ENCODE assay signal across 17 cellular contexts in the genomic region with DNA sequence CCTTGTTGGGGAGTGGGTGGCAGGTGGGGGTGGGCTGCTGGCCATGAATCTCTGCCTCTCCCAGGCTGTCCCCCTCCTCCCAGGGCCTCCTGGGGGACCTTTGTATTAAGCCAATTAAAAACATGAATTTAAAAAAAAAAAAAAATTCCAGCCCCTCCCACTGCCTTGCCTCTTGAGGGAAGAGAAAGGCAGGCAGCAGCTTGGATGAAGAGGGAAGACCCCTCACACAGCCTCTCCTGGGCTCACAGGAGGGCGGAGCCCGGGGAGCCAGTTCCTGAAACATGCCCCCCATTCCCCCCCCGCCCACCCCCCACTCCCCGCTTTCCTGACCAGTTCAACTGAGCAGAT. TPM values are rescaled to one million over a fixed set of nuclear protein-coding genes. Genes with fewer than 3 reads are reported as not detected.
DNase-seq lines count a peak whose midpoint lies in the region; ATAC-seq and TF ChIP-seq lines count a peak whose summit lies in the region.
"Had no signal": no experiment of that assay in that cellular context is flagged by ENCODE, and none has a peak within 500 bp of the region (broad histone marks: within the 10 kb centered on the region; RNA-seq: fewer than 3 reads in every experiment).

No MANE protein-coding gene starts in this region.

- H3K4me3 ChIP-seq in left ventricle myocardium inferior (peak overlapping the region; percentile 76), upper lobe of right lung (no peak overlapping the region)
- H3K4me3 ChIP-seq in effector memory CD4-positive, alpha-beta T cell (ENCODE audit: insufficient read depth, low read depth, low read length, poor library complexity, severe bottlenecking) = no peak overlapping the region

- DNase-seq in left ventricle myocardium inferior (no peak), left cardiac atrium (no peak), left colon (no peak), upper lobe of right lung (no peak), NCI-H2196 treated with DMSO at 0.1 percent for 48 hours (lab: John Stamatoyannopoulos, UW; ENCODE audit: unreplicated experiment) (no peak)
- DNase-seq in effector memory CD4-positive, alpha-beta T cell = no peak
- DNase-seq: activated CD8-positive, alpha-beta memory T cell treated with anti-CD3 and anti-CD28 coated beads, Interleukin-2, amount 50 U/mL, for 4 hours; central memory CD4-positive, alpha-beta T cell; DMS153; HFFc6; mammary epithelial cell; NCI-H2171; occipital lobe had no signal

- H3K4me1 ChIP-seq in left ventricle myocardium inferior (peaks cover 97% of the 10 kb centered on the region), upper lobe of right lung (peaks cover 64% of the 10 kb centered on the region)
- H3K4me1 ChIP-seq in effector memory CD4-positive, alpha-beta T cell (ENCODE audit: control insufficient read depth, insufficient read depth, low read length, poor library complexity, severe bottlenecking) = peaks cover 13% of the 10 kb centered on the region

- H3K9me3 ChIP-seq in left ventricle myocardium inferior (replicated peaks) (no peaks in the 10 kb centered on the region), upper lobe of right lung (no peaks in the 10 kb centered on the region)
- no peaks in the 10 kb centered on the region for H3K9me3 ChIP-seq in effector memory CD4-positive, alpha-beta T cell (ENCODE audit: control insufficient read depth, low read length)

- peak overlapping the region; percentile 97 for H3K27ac ChIP-seq in left ventricle myocardium inferior (replicated peaks)
- H3K27ac ChIP-seq in upper lobe of right lung = peak overlapping the region; percentile 58
- H3K27ac ChIP-seq in effector memory CD4-positive, alpha-beta T cell (ENCODE audit: insufficient read depth, low read length, poor library complexity, severe bottlenecking) = no peak overlapping the region

- ATAC-seq in left cardiac atrium (no peak), left colon (peak; percentile 2), upper lobe of right lung (no peak)
- ATAC-seq: activated naive CD4-positive, alpha-beta T cell treated with anti-CD3 and anti-CD28 coated beads, Interleukin-2, amount 50 U/mL, for 72 hours; SK-N-SH treated with all-trans-retinoic acid at 6 μM for 48 hours had no signal

- TF ChIP-seq CTCF in left ventricle myocardium inferior (IDR thresholded peaks at IDR 0.05; ENCODE audit: borderline replicate concordance) (no peak), upper lobe of right lung (IDR thresholded peaks at IDR 0.05) (no peak)

- H3K27me3 ChIP-seq in left ventricle myocardium inferior (ENCODE audit: low read depth) (peaks cover 26% of the 10 kb centered on the region), upper lobe of right lung (peaks cover 20% of the 10 kb centered on the region)
- H3K27me3 ChIP-seq in effector memory CD4-positive, alpha-beta T cell (replicated peaks; ENCODE audit: control insufficient read depth, insufficient read depth, low read length, poor library complexity, severe bottlenecking) = peaks cover 2% of the 10 kb centered on the region

- intact Hi-C loops in left ventricle myocardium inferior (cut with micrococcal nuclease) = no loop called here
- intact Hi-C loops in left cardiac atrium (cut with DNase I) = no loop called here
- intact Hi-C loops in left colon (cut with DNase I, micrococcal nuclease) = no loop called here
- intact Hi-C loops in upper lobe of right lung (cut with DNase I) = no loop called here

- H3K36me3 ChIP-seq in left ventricle myocardium inferior (peaks cover 6% of the 10 kb centered on the region), upper lobe of right lung (peaks cover 40% of the 10 kb centered on the region)
- peaks cover 42% of the 10 kb centered on the region for H3K36me3 ChIP-seq in effector memory CD4-positive, alpha-beta T cell (ENCODE audit: control insufficient read depth, insufficient read depth, low read length)

RNA-seq across cellular contexts. Expression of gene TCAP, which starts 1.8 kb away (rescaled TPM):
- total RNA-seq in left ventricle myocardium inferior (5,825 TPM), left cardiac atrium (1,000 to 10,000 TPM; 1,910 to 2,797 TPM), left colon (under 1 TPM; 0.43 to 0.50 TPM), upper lobe of right lung (5.3 TPM)

RNA-seq across cellular contexts. Expression of gene PNMT, which starts 4.9 kb away (rescaled TPM):
- total RNA-seq in left ventricle myocardium inferior (7.6 TPM), left cardiac atrium (10 to 100 TPM in 1 of 2 donors, 1 to 10 TPM in 1; 9.7 to 11.2 TPM), left colon (1 to 10 TPM in 1 of 2 donors, under 1 TPM in 1; 0.73 to 1.0 TPM), upper lobe of right lung (4.3 TPM)
- total RNA-seq: endothelial cell of umbilical vein, mammary epithelial cell, urinary bladder had no signal

RNA-seq across cellular contexts. Expression of gene PGAP3, which starts 24.5 kb away (rescaled TPM):
- total RNA-seq in left ventricle myocardium inferior (10.7 TPM), left cardiac atrium (10 to 100 TPM in 1 of 2 donors, 1 to 10 TPM in 1; 9.7 to 18.1 TPM), left colon (10 to 100 TPM; 46.1 to 56.1 TPM), upper lobe of right lung (24.5 TPM)

RNA-seq across cellular contexts. Expression of gene STARD3, which starts 26.4 kb away (rescaled TPM):
- 15.7 TPM for total RNA-seq in left ventricle myocardium inferior
- 10 to 100 TPM; 22.8 to 24.8 TPM for total RNA-seq in left cardiac atrium
- total RNA-seq in left colon = 10 to 100 TPM; 37.2 to 44.3 TPM
- 78.2 TPM for total RNA-seq in upper lobe of right lung

RNA-seq across cellular contexts. Expression of gene ERBB2, which starts 36.5 kb away (rescaled TPM):
- total RNA-seq in left ventricle myocardium inferior = 61.0 TPM
- total RNA-seq in left cardiac atrium = 10 to 100 TPM; 72.7 to 78.5 TPM
- 100 to 1,000 TPM; 178 to 179 TPM for total RNA-seq in left colon
- total RNA-seq in upper lobe of right lung = 97.5 TPM

Comparison
In these comparisons a context has a peak if more than half of its experiments do, and no peak if none do; other contexts are left out.
1. RNA of gene TCAP, which starts 1.8 kb away (total RNA-seq): 5,825 TPM in left ventricle myocardium inferior (single experiment) and 1,910 to 2,797 TPM in left cardiac atrium; 5.3 TPM in upper lobe of right lung (single experiment) and 0.43 to 0.50 TPM in left colon; every median in the first group is over 100 times any median in the second.